19 cellular contexts compared by ENCODE assay signal in the genomic region with DNA sequence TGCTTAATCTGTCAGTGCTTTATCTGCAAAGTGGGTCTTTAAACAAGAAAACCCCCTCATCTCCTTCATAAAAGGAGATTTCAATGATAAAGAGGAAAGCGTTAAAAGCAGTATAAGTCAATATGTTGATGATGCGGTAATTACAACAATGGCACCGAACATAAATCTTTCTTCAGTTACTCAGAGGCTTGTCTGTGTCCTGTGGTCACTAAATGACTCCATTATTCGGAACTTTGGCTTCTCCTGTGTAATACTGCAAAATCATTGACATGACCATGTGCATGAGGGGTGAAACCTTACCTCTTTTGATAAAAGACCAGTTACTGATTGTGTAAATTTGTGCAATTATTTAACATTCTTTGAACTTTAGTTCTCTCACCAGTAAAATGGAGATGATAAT. TPM values are rescaled to one million over a fixed set of nuclear protein-coding genes. Genes with fewer than 3 reads are reported as not detected.
DNase-seq lines count a peak whose midpoint lies in the region; ATAC-seq and TF ChIP-seq lines count a peak whose summit lies in the region.
"Had no signal": no experiment of that assay in that cellular context is flagged by ENCODE, and none has a peak within 500 bp of the region (broad histone marks: within the 10 kb centered on the region; RNA-seq: fewer than 3 reads in every experiment).

No MANE protein-coding gene starts in this region.

- no peak overlapping the region for H3K4me2 ChIP-seq in smooth muscle cell

- no peaks in the 10 kb centered on the region for H3K79me2 ChIP-seq in smooth muscle cell (ENCODE audit: low read depth)

- H3K4me3 ChIP-seq in smooth muscle cell: no peak overlapping the region
- no peak overlapping the region for H3K4me3 ChIP-seq in gastroesophageal sphincter
- H3K4me3 ChIP-seq: adrenal gland, MG63, prostate gland, tibial nerve had no signal

- H3K27ac Mint-ChIP-seq in T-helper 1 cell treated with Interleukin-12 subunit alpha and Interleukin-12 subunit beta and Interleukin-4 antibody, amounts not matched to agents 30 μg/mL and 1 μg/mL, for 36 hours: peak overlapping the region; percentile 37
- H3K27ac Mint-ChIP-seq in immature natural killer cell: peak overlapping the region in 4 of 6 donors; percentile 86 to 98 (median 98)
- no peak overlapping the region for H3K27ac Mint-ChIP-seq in stimulated activated effector memory CD8-positive, alpha-beta T cell treated with anti-CD3 and anti-CD28 coated beads, Interleukin-12 subunit alpha, Interleukin-12 subunit beta, amount 100 ng/mL, for 72 hours

- 68% methylated on average over 4 of the region's 4 CpGs for WGBS in smooth muscle cell (ENCODE audit: low lambda C conversion rate)
- 91% methylated on average over 4 of the region's 4 CpGs for WGBS in gastroesophageal sphincter (ENCODE audit: low coverage in 1 of 2), 2 donors

- no peaks in the 10 kb centered on the region for H4K20me1 ChIP-seq in smooth muscle cell (ENCODE audit: low read depth)

- peaks cover 3% of the 10 kb centered on the region for H3K9me3 Mint-ChIP-seq in T-helper 1 cell treated with Interleukin-12 subunit alpha and Interleukin-12 subunit beta and Interleukin-4 antibody, amounts not matched to agents 30 μg/mL and 1 μg/mL, for 36 hours
- no peaks in the 10 kb centered on the region for H3K9me3 Mint-ChIP-seq in immature natural killer cell
- H3K9me3 Mint-ChIP-seq in stimulated activated effector memory CD8-positive, alpha-beta T cell treated with anti-CD3 and anti-CD28 coated beads, Interleukin-12 subunit alpha, Interleukin-12 subunit beta, amount 100 ng/mL, for 72 hours: no peaks in the 10 kb centered on the region
- H3K9me3 Mint-ChIP-seq: naive B cell had no signal

- peaks cover 65% of the 10 kb centered on the region for H3K4me1 Mint-ChIP-seq in T-helper 1 cell treated with Interleukin-12 subunit alpha and Interleukin-12 subunit beta and Interleukin-4 antibody, amounts not matched to agents 30 μg/mL and 1 μg/mL, for 36 hours (ENCODE audit: low read depth)
- H3K4me1 Mint-ChIP-seq in immature natural killer cell: peaks cover 0 to 68% of the 10 kb centered on the region in 2 donors
- peaks cover 50% of the 10 kb centered on the region for H3K4me1 Mint-ChIP-seq in stimulated activated effector memory CD8-positive, alpha-beta T cell treated with anti-CD3 and anti-CD28 coated beads, Interleukin-12 subunit alpha, Interleukin-12 subunit beta, amount 100 ng/mL, for 72 hours

- H3K36me3 ChIP-seq in smooth muscle cell (ENCODE audit: low read depth) (no peaks in the 10 kb centered on the region), gastroesophageal sphincter (no peaks in the 10 kb centered on the region)
- H3K36me3 ChIP-seq: adrenal gland, MG63, prostate gland, tibial nerve had no signal

- peak overlapping the region; percentile 36 for H3K4me3 Mint-ChIP-seq in T-helper 1 cell treated with Interleukin-12 subunit alpha and Interleukin-12 subunit beta and Interleukin-4 antibody, amounts not matched to agents 30 μg/mL and 1 μg/mL, for 36 hours
- H3K4me3 Mint-ChIP-seq in immature natural killer cell: peak overlapping the region in 2 of 5 donors; percentile 3 to 93
- peak overlapping the region; percentile 87 for H3K4me3 Mint-ChIP-seq in stimulated activated effector memory CD8-positive, alpha-beta T cell treated with anti-CD3 and anti-CD28 coated beads, Interleukin-12 subunit alpha, Interleukin-12 subunit beta, amount 100 ng/mL, for 72 hours

- H3K27ac ChIP-seq in smooth muscle cell (ENCODE audit: low read depth): no peak overlapping the region
- no peak overlapping the region for H3K27ac ChIP-seq in gastroesophageal sphincter

- H3K4me1 ChIP-seq in smooth muscle cell (ENCODE audit: low read depth) (peaks cover 18% of the 10 kb centered on the region), gastroesophageal sphincter (peaks cover 4 to 37% (median 20%) of the 10 kb centered on the region in 3 donors)

- H3K9me3 ChIP-seq in smooth muscle cell (replicated peaks; ENCODE audit: low read depth): no peaks in the 10 kb centered on the region
- H3K9me3 ChIP-seq in gastroesophageal sphincter: no peaks in the 10 kb centered on the region
- H3K9me3 ChIP-seq: adrenal gland, MG63, prostate gland, tibial nerve had no signal

- no peak for TF ChIP-seq POLR2A in gastroesophageal sphincter (IDR thresholded peaks at IDR 0.05)

- H3F3A ChIP-seq in smooth muscle cell (ENCODE audit: low read depth): peaks cover 12% of the 10 kb centered on the region

- no peak overlapping the region for H2AFZ ChIP-seq in smooth muscle cell (ENCODE audit: low read depth)

- no peak overlapping the region for H3K9ac ChIP-seq in smooth muscle cell (ENCODE audit: low read depth)

- TF ChIP-seq CTCF in smooth muscle cell (IDR thresholded peaks at IDR 0.05; ENCODE audit: borderline replicate concordance, insufficient read depth, poor library complexity, severe bottlenecking): no peak
- no peak for TF ChIP-seq CTCF in gastroesophageal sphincter (IDR thresholded peaks at IDR 0.05)

- H3K36me3 Mint-ChIP-seq in T-helper 1 cell treated with Interleukin-12 subunit alpha and Interleukin-12 subunit beta and Interleukin-4 antibody, amounts not matched to agents 30 μg/mL and 1 μg/mL, for 36 hours (ENCODE audit: low read depth): peaks cover 8% of the 10 kb centered on the region
- no peaks in the 10 kb centered on the region for H3K36me3 Mint-ChIP-seq in immature natural killer cell
- peaks cover 24% of the 10 kb centered on the region for H3K36me3 Mint-ChIP-seq in stimulated activated effector memory CD8-positive, alpha-beta T cell treated with anti-CD3 and anti-CD28 coated beads, Interleukin-12 subunit alpha, Interleukin-12 subunit beta, amount 100 ng/mL, for 72 hours
- H3K36me3 Mint-ChIP-seq: naive B cell had no signal

- no peak for ATAC-seq in stimulated activated effector memory CD8-positive, alpha-beta T cell treated with anti-CD3 and anti-CD28 coated beads, Interleukin-12 subunit alpha, Interleukin-12 subunit beta, amount 100 ng/mL, for 72 hours
- ATAC-seq in HG03280 (IDR thresholded peaks at IDR 0.05; ENCODE audit: unreplicated experiment): no peak
- ATAC-seq in gastroesophageal sphincter: no peak
- ATAC-seq: activated CD4-positive, CD25-positive, alpha-beta regulatory T cell treated with anti-CD3 and anti-CD28 coated beads, Interleukin-2, amount 50 U/mL, for 24 hours had no signal

- no peaks in the 10 kb centered on the region for H3K27me3 ChIP-seq in smooth muscle cell (ENCODE audit: low read depth)
- H3K27me3 ChIP-seq in gastroesophageal sphincter: no peaks in the 10 kb centered on the region
- H3K27me3 ChIP-seq: adrenal gland, MG63, tibial nerve had no signal

- no peaks in the 10 kb centered on the region for H3K27me3 Mint-ChIP-seq in T-helper 1 cell treated with Interleukin-12 subunit alpha and Interleukin-12 subunit beta and Interleukin-4 antibody, amounts not matched to agents 30 μg/mL and 1 μg/mL, for 36 hours (ENCODE audit: low read depth)
- peaks cover 11 to 23% (median 20%) of the 10 kb centered on the region in 3 donors for H3K27me3 Mint-ChIP-seq in immature natural killer cell (ENCODE audit: low read depth in 3 of 3)
- H3K27me3 Mint-ChIP-seq: naive B cell had no signal

- no peak for TF ChIP-seq EP300 in gastroesophageal sphincter (IDR thresholded peaks at IDR 0.05)

- no peak for DNase-seq in T-helper 1 cell
- DNase-seq in NCI-H69 (lab: John Stamatoyannopoulos, UW): peak; percentile 44
- DNase-seq in immature natural killer cell: no peak
- no peak for DNase-seq in stimulated activated effector memory CD8-positive, alpha-beta T cell treated with anti-CD3 and anti-CD28 coated beads, Interleukin-12 subunit alpha, Interleukin-12 subunit beta, amount 100 ng/mL, for 72 hours (ENCODE audit: low spot score in 2 of 2)
- no peak for DNase-seq in smooth muscle cell (lab: John Stamatoyannopoulos, UW; ENCODE audit: unreplicated experiment)
- DNase-seq: activated T-cell treated with anti-CD3 and anti-CD28 coated beads for 4 hours, adrenal gland, mammary epithelial cell, MG63, naive B cell, NCI-H1694, NCI-H446, SIG-M5 had no signal

RNA-seq across cellular contexts. Expression of a gene that starts 4.8 kb away (rescaled TPM):
- polyA plus RNA-seq in immature natural killer cell (10 to 100 TPM; 24.7 to 39.1 (median 32.9) TPM), smooth muscle cell (17.1 and 18.8 TPM in 2 replicates)
- total RNA-seq in smooth muscle cell (25.5 and 26.2 TPM in 2 replicates), gastroesophageal sphincter (10 to 100 TPM; 36.6 to 50.3 (median 45.5) TPM)
